Comparison of ENCODE assay signal across 10 cellular contexts in the genomic region with DNA sequence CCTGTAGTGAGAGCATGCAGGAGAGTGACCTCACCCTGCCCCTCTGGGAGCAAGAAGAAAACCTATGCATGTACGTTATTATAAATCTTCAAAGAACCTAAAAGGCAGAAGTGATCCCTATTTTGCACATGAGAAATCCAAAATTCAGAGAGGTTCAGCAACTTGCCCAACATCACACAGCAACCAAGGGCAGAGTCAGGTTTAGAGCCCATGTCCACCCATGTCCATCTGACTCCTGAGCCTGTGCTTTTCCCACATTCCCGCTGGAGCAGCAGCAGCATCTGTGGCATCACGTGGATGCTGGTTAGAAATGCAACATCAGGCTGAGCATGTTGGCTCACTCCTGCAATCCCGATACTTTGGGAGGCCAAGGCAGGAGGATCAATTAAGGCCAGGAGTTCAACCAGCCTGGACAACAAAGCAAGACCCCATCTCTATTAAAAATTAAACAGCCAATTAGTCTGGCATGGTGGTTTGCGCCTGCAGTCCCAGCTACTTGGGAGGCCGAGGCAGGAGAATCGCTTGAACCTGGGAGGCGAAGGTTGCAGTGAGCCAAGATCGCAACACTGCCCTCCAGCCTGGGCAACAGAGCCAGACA. TPM values are rescaled to one million over a fixed set of nuclear protein-coding genes. Genes with fewer than 3 reads are reported as not detected.
"Had no signal": no experiment of that assay in that cellular context is flagged by ENCODE, and none has a peak within 500 bp of the region (broad histone marks: within the 10 kb centered on the region; RNA-seq: fewer than 3 reads in every experiment).

No MANE protein-coding gene starts in this region.

- H3K9ac ChIP-seq: GM23248 had no signal

- DNase-seq: GM23248, GOT3, H9, HCEC 1CT, HFFc6, IMR-90, KBM-7 had no signal

- H3K4me3 ChIP-seq: GM23248 had no signal

- H3K27ac ChIP-seq: GM23248, HL-60 had no signal

- H2AFZ ChIP-seq: GM23248 had no signal

- FAIRE-seq: H54 had no signal

RNA-seq across cellular contexts. Expression of a gene that starts 26.6 kb away (rescaled TPM):
- total RNA-seq: HT1080 had no signal

RNA-seq across cellular contexts. Expression of a gene that starts 57.5 kb away (rescaled TPM):
- total RNA-seq: GM23248, HFFc6, HT1080, IMR-90 had no signal
- polyA plus RNA-seq: GM23248, IMR-90 had no signal
